8 cellular contexts compared by ENCODE assay signal in the genomic region with DNA sequence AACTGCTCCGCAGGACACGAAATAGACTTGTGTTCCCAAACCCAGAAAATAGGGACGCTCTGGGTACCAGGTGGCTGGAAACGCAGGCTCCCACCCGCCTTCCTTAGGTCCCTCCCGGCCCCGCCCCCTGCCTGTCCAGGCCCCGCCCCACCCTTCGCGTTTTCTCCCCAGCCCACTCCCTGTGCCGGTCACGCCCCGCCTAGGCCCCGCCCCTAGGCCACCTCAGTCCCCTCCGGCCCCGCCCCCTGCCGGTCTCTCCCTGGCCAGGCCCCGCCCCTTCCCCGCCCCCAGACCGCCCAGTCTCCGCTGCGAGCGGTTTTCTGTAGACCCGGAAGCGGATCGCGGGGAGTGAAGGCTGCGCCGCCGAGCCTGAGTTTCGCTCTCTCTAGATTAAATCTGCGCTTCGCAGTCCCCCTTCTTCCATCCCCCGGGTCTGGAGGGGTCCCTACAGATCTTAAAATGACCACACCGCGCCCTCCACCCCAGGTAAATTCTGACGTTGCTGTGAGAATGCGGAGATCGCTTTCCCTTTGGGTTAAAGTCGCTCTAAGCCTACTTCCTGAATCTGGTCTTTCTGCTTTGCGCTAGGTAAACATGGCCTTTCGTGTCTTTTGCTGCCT. TPM values are rescaled to one million over a fixed set of nuclear protein-coding genes. Genes with fewer than 3 reads are reported as not detected.
DNase-seq lines count a peak whose midpoint lies in the region; ATAC-seq and TF ChIP-seq lines count a peak whose summit lies in the region.

No MANE protein-coding gene starts in this region.

- H2BK15ac ChIP-seq in neuronal stem cell (ENCODE audit: low read length) = no peak overlapping the region

- H2BK12ac ChIP-seq in neuronal stem cell (ENCODE audit: low read length) = no peak overlapping the region

- H3K4me3 ChIP-seq in RWPE2 (ENCODE audit: severe bottlenecking) (peak overlapping the region; percentile 78), neuronal stem cell (ENCODE audit: low read length in 2 of 2) (peak overlapping the region; percentile 85 to 95)

- H3K4ac ChIP-seq in neuronal stem cell (ENCODE audit: low read length) = no peak overlapping the region

- peak overlapping the region; percentile 81 for H3K18ac ChIP-seq in neuronal stem cell (ENCODE audit: low read length)

- no peaks in the 10 kb centered on the region for H3K27me3 Mint-ChIP-seq in activated naive CD4-positive, alpha-beta T cell treated with anti-CD3 and anti-CD28 coated beads, Interleukin-2, amount 10 ng/mL, durations not matched to agents 7 days and 5 days
- H3K27me3 Mint-ChIP-seq in stimulated activated naive CD8-positive, alpha-beta T cell treated with anti-CD3 and anti-CD28 coated beads, Interleukin-15, amount 100 ng/mL, for 72 hours = no peaks in the 10 kb centered on the region

- H3K79me1 ChIP-seq in neuronal stem cell (ENCODE audit: low read depth, low read length) = no peaks in the 10 kb centered on the region

- WGBS in neuronal stem cell (ENCODE audit: extremely low coverage in 2 of 2, insufficient read length in 2 of 2, insufficient replicate concordance in 1 of 2), 2 donors = no CpG with 5 or more reads among the region's 42 CpGs

- TF ChIP-seq CTCF in RWPE2 (IDR thresholded peaks at IDR 0.05; ENCODE audit: poor library complexity, severe bottlenecking) = no peak

- no peak overlapping the region for H2BK120ac ChIP-seq in neuronal stem cell (ENCODE audit: low read depth, low read length)

- ATAC-seq in HG03460 (IDR thresholded peaks at IDR 0.05; ENCODE audit: unreplicated experiment) (peak; percentile 44), RWPE2 (ENCODE audit: low read depth) (peak; percentile 72), GM18867 (IDR thresholded peaks at IDR 0.05; ENCODE audit: unreplicated experiment) (no peak)
- peak; percentile 82 for ATAC-seq in stimulated activated naive CD8-positive, alpha-beta T cell treated with anti-CD3 and anti-CD28 coated beads, Interleukin-15, amount 100 ng/mL, for 72 hours

- H3K4me1 ChIP-seq in RWPE2 (ENCODE audit: insufficient read depth, poor library complexity, severe bottlenecking) = no peaks in the 10 kb centered on the region
- H3K4me1 ChIP-seq in neuronal stem cell (ENCODE audit: control insufficient read depth in 2 of 2, insufficient read depth in 1 of 2, low read depth in 1 of 2, low read length in 2 of 2) = peaks cover 0 to 3% of the 10 kb centered on the region in 2 donors

- no peak overlapping the region for H3K14ac ChIP-seq in neuronal stem cell (ENCODE audit: low read length)

- H3K36me3 Mint-ChIP-seq in activated naive CD4-positive, alpha-beta T cell treated with anti-CD3 and anti-CD28 coated beads, Interleukin-2, amount 10 ng/mL, durations not matched to agents 7 days and 5 days = peaks cover 48% of the 10 kb centered on the region

- H3K4me2 ChIP-seq in neuronal stem cell (ENCODE audit: insufficient read depth, low read length, poor library complexity, severe bottlenecking) = peak overlapping the region; percentile 78

- H4K91ac ChIP-seq in neuronal stem cell (ENCODE audit: low read depth, low read length, poor library complexity) = no peak overlapping the region

- H3K9me3 ChIP-seq in RWPE2 (ENCODE audit: severe bottlenecking) (peaks cover 21% of the 10 kb centered on the region), neuronal stem cell (replicated peaks in 1 of 2; ENCODE audit: control insufficient read depth in 2 of 2, insufficient read depth in 1 of 2, low read depth in 1 of 2, low read length in 2 of 2) (peaks cover 13 to 42% of the 10 kb centered on the region in 2 donors)

- no peak overlapping the region for H3K9ac ChIP-seq in neuronal stem cell (ENCODE audit: low read depth, low read length, poor library complexity)

- H3K4me1 Mint-ChIP-seq in activated naive CD4-positive, alpha-beta T cell treated with anti-CD3 and anti-CD28 coated beads, Interleukin-2, amount 10 ng/mL, durations not matched to agents 7 days and 5 days = peaks cover 38% of the 10 kb centered on the region
- peaks cover 33% of the 10 kb centered on the region for H3K4me1 Mint-ChIP-seq in stimulated activated naive CD8-positive, alpha-beta T cell treated with anti-CD3 and anti-CD28 coated beads, Interleukin-15, amount 100 ng/mL, for 72 hours

- H3K27ac ChIP-seq in RWPE2 (ENCODE audit: poor library complexity, severe bottlenecking) (peak overlapping the region; percentile 35), neuronal stem cell (replicated peaks; ENCODE audit: low read length) (no peak overlapping the region)

- CTCF ChIA-PET in activated naive CD4-positive, alpha-beta T cell treated with anti-CD3 and anti-CD28 coated beads, Interleukin-2, amount 10 ng/mL, durations not matched to agents 7 days and 5 days (lab: Charles Lee) = no interaction called here

- H2AK5ac ChIP-seq in neuronal stem cell (ENCODE audit: low read depth, low read length) = no peak overlapping the region

- H3K23ac ChIP-seq in neuronal stem cell (ENCODE audit: low read depth, low read length, poor library complexity) = no peak overlapping the region

- no peak overlapping the region for H4K8ac ChIP-seq in neuronal stem cell (ENCODE audit: low read depth, low read length)

- H2BK5ac ChIP-seq in neuronal stem cell (ENCODE audit: low read length) = no peak overlapping the region

- peak overlapping the region; percentile 98 for H3K27ac Mint-ChIP-seq in activated naive CD4-positive, alpha-beta T cell treated with anti-CD3 and anti-CD28 coated beads, Interleukin-2, amount 10 ng/mL, durations not matched to agents 7 days and 5 days
- H3K27ac Mint-ChIP-seq in stimulated activated naive CD8-positive, alpha-beta T cell treated with anti-CD3 and anti-CD28 coated beads, Interleukin-15, amount 100 ng/mL, for 72 hours = peak overlapping the region; percentile 95 to 96

- no peaks in the 10 kb centered on the region for H3K27me3 ChIP-seq in RWPE2 (ENCODE audit: insufficient read depth, poor library complexity, severe bottlenecking)
- H3K27me3 ChIP-seq in neuronal stem cell (ENCODE audit: control insufficient read depth in 3 of 3, insufficient read depth in 3 of 3, low read depth in 1 of 3, low read length in 3 of 3) = no peaks in the 10 kb centered on the region

- peaks cover 51% of the 10 kb centered on the region for H3K9me3 Mint-ChIP-seq in activated naive CD4-positive, alpha-beta T cell treated with anti-CD3 and anti-CD28 coated beads, Interleukin-2, amount 10 ng/mL, durations not matched to agents 7 days and 5 days
- peaks cover 42 to 46% of the 10 kb centered on the region in 2 donors for H3K9me3 Mint-ChIP-seq in stimulated activated naive CD8-positive, alpha-beta T cell treated with anti-CD3 and anti-CD28 coated beads, Interleukin-15, amount 100 ng/mL, for 72 hours

- no peaks in the 10 kb centered on the region for H3K36me3 ChIP-seq in RWPE2 (ENCODE audit: low read depth)
- H3K36me3 ChIP-seq in neuronal stem cell (replicated peaks in 1 of 2; ENCODE audit: control insufficient read depth in 2 of 2, insufficient read depth in 2 of 2, low read length in 2 of 2) = peaks cover 0 to 2% of the 10 kb centered on the region in 2 donors

- H2AFZ ChIP-seq in neuronal stem cell (ENCODE audit: low read length) = peak overlapping the region; percentile 99

- DNase-seq in DMS 273 treated with DMSO at 0.1 percent for 48 hours (lab: John Stamatoyannopoulos, UW) (peak; percentile 57), RWPE2 (ENCODE audit: low spot score) (peak; percentile 91), globus pallidus (ENCODE audit: low spot score) (peak; percentile 95), neuronal stem cell (ENCODE audit: low spot score) (peak; percentile 89)
- peak; percentile 98 for DNase-seq in activated naive CD4-positive, alpha-beta T cell treated with anti-CD3 and anti-CD28 coated beads, Interleukin-2, amount 10 ng/mL, durations not matched to agents 7 days and 5 days
- DNase-seq in stimulated activated naive CD8-positive, alpha-beta T cell treated with anti-CD3 and anti-CD28 coated beads, Interleukin-15, amount 100 ng/mL, for 72 hours = peak; percentile 87 to 89

- peak overlapping the region; percentile 94 for H3K4me3 Mint-ChIP-seq in activated naive CD4-positive, alpha-beta T cell treated with anti-CD3 and anti-CD28 coated beads, Interleukin-2, amount 10 ng/mL, durations not matched to agents 7 days and 5 days
- H3K4me3 Mint-ChIP-seq in stimulated activated naive CD8-positive, alpha-beta T cell treated with anti-CD3 and anti-CD28 coated beads, Interleukin-15, amount 100 ng/mL, for 72 hours = peak overlapping the region; percentile 97

RNA-seq across cellular contexts. Expression of a gene that starts 3.7 kb away (rescaled TPM):
- polyA plus RNA-seq in neuronal stem cell (2013, experiment 1 of 2) = 4.4 TPM
- polyA plus RNA-seq in neuronal stem cell (2013, experiment 2 of 2) = 4.3 TPM

RNA-seq across cellular contexts. Expression of a gene that starts 38.0 kb away (rescaled TPM):
- polyA plus RNA-seq in neuronal stem cell (2013, experiment 1 of 2) = 5.8 TPM
- 5.5 TPM for polyA plus RNA-seq in neuronal stem cell (2013, experiment 2 of 2)

RNA-seq across cellular contexts. Expression of a gene that starts 57.8 kb away (rescaled TPM):
- polyA plus RNA-seq in neuronal stem cell (2013, experiment 1 of 2) = 36.9 TPM
- 38.9 TPM for polyA plus RNA-seq in neuronal stem cell (2013, experiment 2 of 2)
